ENCODE assay signal across 1 cellular context in genomic region chr19:7197760-7198696, GRCh38.
A peak's percentile ranks its signal among the peaks of the same experiment; 100 is the strongest.
TF ChIP-seq lines count a peak whose summit lies in the region.

No MANE protein-coding gene starts in this region.

TF ChIP-seq in K562, 482 proteins besides CTCF, POLR2A, EP300 and RAD21 (continued from another document and continues in another):
- TF ChIP-seq SAFB2 (IDR thresholded peaks at IDR 0.05; ENCODE audit: borderline replicate concordance, low read depth, low read length, severe bottlenecking) (no peak), ZSCAN32 (CRISPR knock-in tag; IDR thresholded peaks at IDR 0.05) (no peak), PRPF4 (IDR thresholded peaks at IDR 0.05; ENCODE audit: insufficient read depth, low read depth, low read length, poor library complexity, severe bottlenecking) (no peak), ZNF3 (CRISPR knock-in tag; IDR thresholded peaks at IDR 0.05) (no peak), ZNF75A (CRISPR knock-in tag; IDR thresholded peaks at IDR 0.05) (no peak), ZNF280B (CRISPR knock-in tag; IDR thresholded peaks at IDR 0.05) (no peak), SMC3 (conservative IDR thresholded peaks at IDR 0.05; ENCODE audit: insufficient read depth, low read depth, low read length) (no peak), ZBTB9 (CRISPR knock-in tag; IDR thresholded peaks at IDR 0.05) (no peak), ADNP (tag; IDR thresholded peaks at IDR 0.05) (no peak), NFXL1 (CRISPR knock-in tag; IDR thresholded peaks at IDR 0.05) (no peak), ESRRB (CRISPR knock-in tag; IDR thresholded peaks at IDR 0.05; ENCODE audit: borderline replicate concordance) (no peak), PCBP2 (IDR thresholded peaks at IDR 0.05; ENCODE audit: low read depth, low read length, poor library complexity, severe bottlenecking) (no peak), HNRNPK (IDR thresholded peaks at IDR 0.05; ENCODE audit: low read depth, low read length, poor library complexity, severe bottlenecking) (no peak), ZNF561 (CRISPR knock-in tag; conservative IDR thresholded peaks at IDR 0.05) (no peak), ESRRA (IDR thresholded peaks at IDR 0.05; ENCODE audit: borderline replicate concordance, low read depth) (peak; percentile 47; the same call in 1 of the 2 replicates), MAFK (IDR thresholded peaks at IDR 0.05; ENCODE audit: low read length) (no peak), ZNF589 (CRISPR knock-in tag; IDR thresholded peaks at IDR 0.05; ENCODE audit: low read depth) (no peak), ZNF41 (CRISPR knock-in tag; conservative IDR thresholded peaks at IDR 0.05) (no peak), ZFP91 (CRISPR knock-in tag; IDR thresholded peaks at IDR 0.05) (no peak), POLR2AphosphoS2 (IDR thresholded peaks at IDR 0.05; ENCODE audit: low read length) (no peak), ZNF124 (CRISPR knock-in tag; IDR thresholded peaks at IDR 0.05) (no peak), HMG20B (CRISPR knock-in tag; IDR thresholded peaks at IDR 0.05) (no peak), ZBTB7A (IDR thresholded peaks at IDR 0.05; ENCODE audit: borderline replicate concordance, control insufficient read depth, low read depth, low read length) (peak; percentile 39; the same call in 1 of the 2 replicates), ZNF407 (IDR thresholded peaks at IDR 0.05; ENCODE audit: low read depth) (no peak), SIN3B (IDR thresholded peaks at IDR 0.05; ENCODE audit: low read depth) (peak; percentile 52; the same call in 1 of the 2 replicates), GATAD2B (IDR thresholded peaks at IDR 0.05; ENCODE audit: borderline replicate concordance) (peak; percentile 85), ZNF174 (CRISPR knock-in tag; IDR thresholded peaks at IDR 0.05) (no peak), USF2 (CRISPR knock-in tag; IDR thresholded peaks at IDR 0.05) (no peak), BHLHE40 (IDR thresholded peaks at IDR 0.05; ENCODE audit: low read length) (no peak), GABPB2 (CRISPR knock-in tag; conservative IDR thresholded peaks at IDR 0.05) (no peak), ZFP36 (IDR thresholded peaks at IDR 0.05; ENCODE audit: low read depth, low read length, partially characterized antibody) (no peak), DACH1 (IDR thresholded peaks at IDR 0.05; ENCODE audit: partially characterized antibody) (no peak), BRF1 (IDR thresholded peaks at IDR 0.05; ENCODE audit: borderline replicate concordance, extremely low read depth, insufficient read length) (no peak), MYBL2 (IDR thresholded peaks at IDR 0.05; ENCODE audit: low read depth) (no peak), MYBL2 (CRISPR knock-in tag; IDR thresholded peaks at IDR 0.05; ENCODE audit: borderline replicate concordance) (no peak), PTRF (tag; IDR thresholded peaks at IDR 0.05) (no peak), PHTF2 (CRISPR knock-in tag; IDR thresholded peaks at IDR 0.05) (no peak), TEAD2 (tag; IDR thresholded peaks at IDR 0.05) (no peak), CBX2 (IDR thresholded peaks at IDR 0.05; ENCODE audit: insufficient read depth, low read length, poor library complexity, severe bottlenecking) (no peak), NBN (IDR thresholded peaks at IDR 0.05; ENCODE audit: low read depth) (peak; percentile 77), ZNF639 (CRISPR knock-in tag; conservative IDR thresholded peaks at IDR 0.05 in 1 of 2, IDR thresholded peaks at IDR 0.05 in 1 of 2) (no peak), ZFP1 (CRISPR knock-in tag; IDR thresholded peaks at IDR 0.05) (no peak), ZNF707 (CRISPR knock-in tag; conservative IDR thresholded peaks at IDR 0.05) (no peak), RBM17 (IDR thresholded peaks at IDR 0.05; ENCODE audit: borderline replicate concordance, low read depth, low read length) (no peak), NELFE (IDR thresholded peaks at IDR 0.05; ENCODE audit: insufficient read depth, insufficient read length) (no peak), HOXB6 (CRISPR knock-in tag; IDR thresholded peaks at IDR 0.05; ENCODE audit: borderline replicate concordance) (no peak), GTF3C2 (IDR thresholded peaks at IDR 0.05; ENCODE audit: borderline replicate concordance, extremely low read depth, insufficient read length) (no peak), PKNOX1 (IDR thresholded peaks at IDR 0.05) (no peak)
